ENCODE assay signal across 1 cellular context in genomic region chr6:44800171-44800671, GRCh38.
TF ChIP-seq lines count a peak whose summit lies in the region.

No MANE protein-coding gene starts in this region.

TF ChIP-seq in IMR-90, 13 proteins besides CTCF, POLR2A, EP300 and RAD21 (continued from another document):
- TF ChIP-seq ELK1 (IDR thresholded peaks at IDR 0.05; ENCODE audit: borderline replicate concordance, low read depth, low read length) (no peak), RFX5 (IDR thresholded peaks at IDR 0.05; ENCODE audit: low read depth, low read length) (no peak)
